In genomic region chr3:180026997-180027396, GRCh38 we compare ENCODE assay signal across 25 cellular contexts. TPM values are rescaled to one million over a fixed set of nuclear protein-coding genes. Genes with fewer than 3 reads are reported as not detected.
"Had no signal": no experiment of that assay in that cellular context is flagged by ENCODE, and none has a peak within 500 bp of the region (broad histone marks: within the 10 kb centered on the region; RNA-seq: fewer than 3 reads in every experiment).

No MANE protein-coding gene starts in this region.

- H3K27me3 ChIP-seq: brain microvascular endothelial cell, dorsolateral prefrontal cortex had no signal

- ATAC-seq: activated CD4-positive, alpha-beta T cell treated with anti-CD3 and anti-CD28 coated beads for 36 hours; activated naive CD4-positive, alpha-beta T cell treated with anti-CD3 and anti-CD28 coated beads, Interleukin-2, amount 50 U/mL, for 72 hours; activated T-cell treated with anti-CD3 and anti-CD28 coated beads, Interleukin-2, amount 50 U/mL, for 72 hours; esophagus mucosa had no signal

- H3K36me3 Mint-ChIP-seq: activated CD4-positive, alpha-beta memory T cell treated with anti-CD3 and anti-CD28 coated beads for 36 hours; activated naive CD4-positive, alpha-beta T cell treated with anti-CD3 and anti-CD28 coated beads, Interleukin-2, amount 10 ng/mL, durations not matched to agents 7 days and 5 days; activated naive CD4-positive, alpha-beta T cell treated with anti-CD3 and anti-CD28 coated beads, Interleukin-2, amount 50 U/mL, for 72 hours; activated naive CD8-positive, alpha-beta T cell treated with anti-CD3 and anti-CD28 coated beads, Interleukin-2, amount 10 ng/mL, durations not matched to agents 7 days and 5 days had no signal

- H3K4me3 ChIP-seq: coronary artery, dorsolateral prefrontal cortex had no signal

- H3K27ac Mint-ChIP-seq: activated CD4-positive, alpha-beta memory T cell treated with anti-CD3 and anti-CD28 coated beads for 36 hours; activated CD4-positive, alpha-beta T cell treated with anti-CD3 and anti-CD28 coated beads for 36 hours; activated CD4-positive, alpha-beta T cell treated with anti-CD3 and anti-CD28 coated beads, Interleukin-2, amount 10 ng/mL, durations not matched to agents 24 days and 14 days; activated naive CD4-positive, alpha-beta T cell treated with anti-CD3 and anti-CD28 coated beads, Interleukin-2, amount 10 ng/mL, durations not matched to agents 7 days and 5 days; activated naive CD4-positive, alpha-beta T cell treated with anti-CD3 and anti-CD28 coated beads, Interleukin-2, amount 50 U/mL, for 72 hours; activated naive CD8-positive, alpha-beta T cell treated with anti-CD3 and anti-CD28 coated beads, Interleukin-2, amount 10 ng/mL, durations not matched to agents 7 days and 5 days; activated T-cell treated with anti-CD3 and anti-CD28 coated beads, Interleukin-2, amount 50 U/mL, for 24 hours; activated T-cell treated with anti-CD3 and anti-CD28 coated beads, Interleukin-2, amount 50 U/mL, for 72 hours; dendritic cell treated with granulocyte-macrophage colony-stimulating factor and Interleukin-4, amounts not matched to agents 40 ng/mL and 50 ng/mL, for 4 days; endodermal cell had no signal

- H3K27me3 Mint-ChIP-seq: activated naive CD4-positive, alpha-beta T cell treated with anti-CD3 and anti-CD28 coated beads, Interleukin-2, amount 10 ng/mL, durations not matched to agents 7 days and 5 days; activated naive CD8-positive, alpha-beta T cell treated with anti-CD3 and anti-CD28 coated beads, Interleukin-2, amount 10 ng/mL, durations not matched to agents 7 days and 5 days had no signal

- H3K36me3 ChIP-seq: brain microvascular endothelial cell had no signal

- DNase-seq: activated CD4-positive, alpha-beta memory T cell treated with anti-CD3 and anti-CD28 coated beads for 36 hours; activated CD4-positive, alpha-beta T cell treated with anti-CD3 and anti-CD28 coated beads for 36 hours; activated CD4-positive, alpha-beta T cell treated with anti-CD3 and anti-CD28 coated beads, Interleukin-2, amount 10 ng/mL, durations not matched to agents 24 days and 14 days; activated CD4-positive, CD25-positive, alpha-beta regulatory T cell; activated CD4-positive, CD25-positive, alpha-beta regulatory T cell treated with anti-CD3 and anti-CD28 coated beads, Interleukin-2, amount 50 U/mL, for 72 hours; activated CD8-positive, alpha-beta memory T cell treated with anti-CD3 and anti-CD28 coated beads, Interleukin-2, amount 50 U/mL, for 48 hours; activated gamma-delta T cell; activated naive CD4-positive, alpha-beta T cell; activated naive CD4-positive, alpha-beta T cell treated with anti-CD3 and anti-CD28 coated beads, Interleukin-2, amount 10 ng/mL, durations not matched to agents 7 days and 5 days; activated naive CD8-positive, alpha-beta T cell treated with anti-CD3 and anti-CD28 coated beads, Interleukin-2, amount 10 ng/mL, durations not matched to agents 7 days and 5 days; activated T-cell treated with anti-CD3 and anti-CD28 coated beads for 4 hours; activated T-cell treated with anti-CD3 and anti-CD28 coated beads, Interleukin-2, amount 50 U/mL, for 24 hours; activated T-cell treated with anti-CD3 and anti-CD28 coated beads, Interleukin-2, amount 50 U/mL, for 72 hours; brain microvascular endothelial cell; dorsolateral prefrontal cortex; effector memory CD4-positive, alpha-beta T cell; endodermal cell; foreskin fibroblast; head of caudate nucleus; T-helper 2 cell had no signal

- H3K4me1 Mint-ChIP-seq: activated CD4-positive, alpha-beta T cell treated with anti-CD3 and anti-CD28 coated beads for 36 hours; activated CD4-positive, alpha-beta T cell treated with anti-CD3 and anti-CD28 coated beads, Interleukin-2, amount 10 ng/mL, durations not matched to agents 24 days and 14 days; activated naive CD4-positive, alpha-beta T cell treated with anti-CD3 and anti-CD28 coated beads, Interleukin-2, amount 10 ng/mL, durations not matched to agents 7 days and 5 days; activated naive CD8-positive, alpha-beta T cell treated with anti-CD3 and anti-CD28 coated beads, Interleukin-2, amount 10 ng/mL, durations not matched to agents 7 days and 5 days; central memory CD8-positive, alpha-beta T cell had no signal

- H3K4me3 Mint-ChIP-seq: activated CD4-positive, alpha-beta memory T cell treated with anti-CD3 and anti-CD28 coated beads for 36 hours; activated CD4-positive, alpha-beta T cell treated with anti-CD3 and anti-CD28 coated beads for 36 hours; activated CD4-positive, alpha-beta T cell treated with anti-CD3 and anti-CD28 coated beads, Interleukin-2, amount 10 ng/mL, durations not matched to agents 24 days and 14 days; activated naive CD4-positive, alpha-beta T cell treated with anti-CD3 and anti-CD28 coated beads, Interleukin-2, amount 10 ng/mL, durations not matched to agents 7 days and 5 days; activated naive CD8-positive, alpha-beta T cell treated with anti-CD3 and anti-CD28 coated beads, Interleukin-2, amount 10 ng/mL, durations not matched to agents 7 days and 5 days; activated T-cell treated with anti-CD3 and anti-CD28 coated beads, Interleukin-2, amount 50 U/mL, for 24 hours; activated T-cell treated with anti-CD3 and anti-CD28 coated beads, Interleukin-2, amount 50 U/mL, for 72 hours; central memory CD8-positive, alpha-beta T cell; dendritic cell treated with granulocyte-macrophage colony-stimulating factor and Interleukin-4, amounts not matched to agents 40 ng/mL and 50 ng/mL, for 4 days; endodermal cell had no signal

- H3K27ac ChIP-seq: brain microvascular endothelial cell, coronary artery had no signal

- H3K9me3 Mint-ChIP-seq: activated CD4-positive, alpha-beta memory T cell treated with anti-CD3 and anti-CD28 coated beads for 36 hours; activated CD4-positive, alpha-beta T cell treated with anti-CD3 and anti-CD28 coated beads, Interleukin-2, amount 10 ng/mL, durations not matched to agents 24 days and 14 days; activated naive CD4-positive, alpha-beta T cell treated with anti-CD3 and anti-CD28 coated beads, Interleukin-2, amount 10 ng/mL, durations not matched to agents 7 days and 5 days; activated naive CD8-positive, alpha-beta T cell treated with anti-CD3 and anti-CD28 coated beads, Interleukin-2, amount 10 ng/mL, durations not matched to agents 7 days and 5 days; activated T-cell treated with anti-CD3 and anti-CD28 coated beads, Interleukin-2, amount 50 U/mL, for 24 hours; activated T-cell treated with anti-CD3 and anti-CD28 coated beads, Interleukin-2, amount 50 U/mL, for 72 hours; central memory CD8-positive, alpha-beta T cell; dendritic cell treated with granulocyte-macrophage colony-stimulating factor and Interleukin-4, amounts not matched to agents 40 ng/mL and 50 ng/mL, for 4 days; endodermal cell had no signal

RNA-seq across cellular contexts. Expression of gene PEX5L, which starts 9.7 kb away (rescaled TPM):
- total RNA-seq: activated CD4-positive, alpha-beta memory T cell treated with anti-CD3 and anti-CD28 coated beads for 36 hours; activated naive CD4-positive, alpha-beta T cell treated with anti-CD3 and anti-CD28 coated beads, Interleukin-2, amount 50 U/mL, for 72 hours; activated naive CD8-positive, alpha-beta T cell treated with anti-CD3 and anti-CD28 coated beads, Interleukin-2, amount 10 ng/mL, durations not matched to agents 7 days and 5 days; esophagus mucosa had no signal
